13 cellular contexts compared by ENCODE assay signal in the genomic region with DNA sequence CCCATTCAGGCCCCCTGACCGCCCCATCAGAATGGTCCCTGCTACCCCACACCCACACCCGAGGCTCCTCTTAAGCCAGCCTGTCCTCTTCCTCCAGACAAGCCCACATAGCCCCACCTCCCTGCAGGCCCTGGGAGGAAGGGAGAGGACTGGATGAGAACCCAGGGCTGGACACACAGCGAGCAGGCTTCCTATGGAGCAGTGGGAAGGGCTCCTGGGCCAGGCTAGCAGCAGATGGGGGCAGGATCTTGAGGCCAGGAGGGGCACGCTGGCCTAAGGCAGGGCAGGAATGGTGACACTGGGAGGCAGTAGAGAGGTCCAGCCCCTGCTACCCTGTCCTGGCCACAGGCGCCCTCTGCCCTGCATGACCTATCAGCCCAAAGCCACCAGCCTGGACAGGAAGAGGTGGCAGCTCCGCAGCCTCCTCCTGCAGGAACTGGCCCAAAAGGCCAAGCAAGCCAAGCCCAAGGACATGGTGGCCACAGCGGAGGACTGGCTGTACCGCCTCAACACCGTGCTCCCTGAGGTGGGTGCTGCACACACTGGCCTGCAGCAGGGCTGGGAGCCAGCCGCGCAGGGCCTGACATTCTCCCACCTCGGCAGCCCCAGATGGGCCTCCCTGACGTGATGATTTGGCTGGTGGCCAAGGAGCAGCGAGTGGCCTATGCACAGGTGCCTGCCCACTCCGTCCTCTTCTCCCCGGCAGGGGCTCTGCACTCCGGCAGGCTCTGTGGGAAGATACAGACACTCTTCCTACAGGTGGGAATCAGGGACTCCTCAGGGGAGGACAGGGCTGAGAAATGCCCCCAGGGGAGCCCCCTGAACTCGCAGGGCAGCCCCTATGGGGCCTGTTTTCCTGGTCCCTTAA. TPM values are rescaled to one million over a fixed set of nuclear protein-coding genes. Genes with fewer than 3 reads are reported as not detected.
A peak's percentile ranks its signal among the peaks of the same experiment; 100 is the strongest.
DNase-seq lines count a peak whose midpoint lies in the region; ATAC-seq and TF ChIP-seq lines count a peak whose summit lies in the region.
"Had no signal": no experiment of that assay in that cellular context is flagged by ENCODE, and none has a peak within 500 bp of the region (broad histone marks: within the 10 kb centered on the region; RNA-seq: fewer than 3 reads in every experiment).

No MANE protein-coding gene starts in this region.

- no peaks in the 10 kb centered on the region for H3K79me2 ChIP-seq in MM.1S (ENCODE audit: low read length)

- peaks cover 3% of the 10 kb centered on the region for H3K27me3 Mint-ChIP-seq in nephron progenitor cell (ENCODE audit: low read depth, poor library complexity)

- no peaks in the 10 kb centered on the region for H3K9me3 Mint-ChIP-seq in nephron progenitor cell
- H3K9me3 Mint-ChIP-seq: activated T-helper 1 cell treated with anti-CD3 and anti-CD28 coated beads, Interleukin-12 subunit alpha, Interleukin-12 subunit beta, Interleukin-2, Interleukin-4 antibody, amounts not matched to agents 30 ng/mL and 10 ng/mL and 1 ng/mL, durations not matched to agents 14 hours and 24 hours and 36 hours; dendritic cell treated with granulocyte-macrophage colony-stimulating factor and Interleukin-4, amounts not matched to agents 40 ng/mL and 50 ng/mL, for 4 days had no signal

- peaks cover 22% of the 10 kb centered on the region for H3K4me1 Mint-ChIP-seq in nephron progenitor cell

- H3F3A ChIP-seq in MM.1S (ENCODE audit: insufficient read depth, low read length) = no peaks in the 10 kb centered on the region

- CTCF ChIA-PET in GM10248 (lab: Yijun Ruan, JAX) = no interaction called here

- no peaks in the 10 kb centered on the region for H3K9me2 ChIP-seq in MM.1S (replicated peaks; ENCODE audit: insufficient read depth, low read length)

- H3K4me2 ChIP-seq in MM.1S (ENCODE audit: low read depth, low read length) = no peak overlapping the region

- H3K27ac Mint-ChIP-seq in nephron progenitor cell = no peak overlapping the region
- H3K27ac Mint-ChIP-seq: activated T-helper 1 cell treated with anti-CD3 and anti-CD28 coated beads, Interleukin-12 subunit alpha, Interleukin-12 subunit beta, Interleukin-2, Interleukin-4 antibody, amounts not matched to agents 30 ng/mL and 10 ng/mL and 1 ng/mL, durations not matched to agents 14 hours and 24 hours and 36 hours; dendritic cell treated with granulocyte-macrophage colony-stimulating factor and Interleukin-4, amounts not matched to agents 40 ng/mL and 50 ng/mL, for 4 days had no signal

- H3K9ac ChIP-seq in MM.1S (ENCODE audit: low read length) = no peak overlapping the region

- H3K36me3 ChIP-seq in left lung = no peaks in the 10 kb centered on the region
- H3K36me3 ChIP-seq in MM.1S (replicated peaks; ENCODE audit: insufficient read depth, low read length) = no peaks in the 10 kb centered on the region
- H3K36me3 ChIP-seq: prostate gland had no signal

- H3K9me3 ChIP-seq in left lung = no peaks in the 10 kb centered on the region
- H3K9me3 ChIP-seq in MM.1S (replicated peaks; ENCODE audit: insufficient read depth, low read length) = no peaks in the 10 kb centered on the region
- H3K9me3 ChIP-seq: prostate gland had no signal

- no peak for TF ChIP-seq CTCF in left lung (IDR thresholded peaks at IDR 0.05)
- no peak for TF ChIP-seq CTCF in GM10248 (IDR thresholded peaks at IDR 0.05; ENCODE audit: control extremely low read depth, extremely low read depth, low read depth, missing control alignments)
- TF ChIP-seq CTCF in MM.1S (IDR thresholded peaks at IDR 0.05; ENCODE audit: low read length) = no peak
- TF ChIP-seq CTCF in nephron progenitor cell (IDR thresholded peaks at IDR 0.05) = no peak

- POLR2A ChIA-PET in GM10248 (lab: Yijun Ruan, JAX) = no interaction called here

- no peaks in the 10 kb centered on the region for H3K36me3 Mint-ChIP-seq in nephron progenitor cell (ENCODE audit: low read depth)

- peaks cover 0 to 13% of the 10 kb centered on the region in 2 donors for H3K4me1 ChIP-seq in left lung
- H3K4me1 ChIP-seq in MM.1S (ENCODE audit: low read length) = no peaks in the 10 kb centered on the region

- H3K4me3 Mint-ChIP-seq in nephron progenitor cell = no peak overlapping the region
- H3K4me3 Mint-ChIP-seq: activated T-helper 1 cell treated with anti-CD3 and anti-CD28 coated beads, Interleukin-12 subunit alpha, Interleukin-12 subunit beta, Interleukin-2, Interleukin-4 antibody, amounts not matched to agents 30 ng/mL and 10 ng/mL and 1 ng/mL, durations not matched to agents 14 hours and 24 hours and 36 hours; dendritic cell treated with granulocyte-macrophage colony-stimulating factor and Interleukin-4, amounts not matched to agents 40 ng/mL and 50 ng/mL, for 4 days had no signal

- H4K20me1 ChIP-seq in MM.1S (ENCODE audit: insufficient read depth, low read length) = no peaks in the 10 kb centered on the region

- peak; percentile 64 for ATAC-seq in left lung
- no peak for ATAC-seq in GM21528 (IDR thresholded peaks at IDR 0.05; ENCODE audit: low FRiP score, unreplicated experiment)

- peak; percentile 86 for DNase-seq in COLO668 (lab: John Stamatoyannopoulos, UW; ENCODE audit: unreplicated experiment)
- DNase-seq in NCI-H1417 treated with DMSO at 0.1 percent for 48 hours (lab: John Stamatoyannopoulos, UW) = peak; percentile 29
- peak; percentile 20 for DNase-seq in astrocyte of the hippocampus (ENCODE audit: low read depth, low spot score)
- no peak for DNase-seq in left lung
- DNase-seq in GM10248 (ENCODE audit: extremely low spot score) = no peak
- DNase-seq in MM.1S = no peak
- no peak for DNase-seq in nephron progenitor cell
- DNase-seq: NCI-H226 had no signal

- no peaks in the 10 kb centered on the region for H3K27me3 ChIP-seq in left lung
- no peaks in the 10 kb centered on the region for H3K27me3 ChIP-seq in MM.1S (replicated peaks; ENCODE audit: insufficient read depth, low read length)

- no peak overlapping the region for H3K4me3 ChIP-seq in left lung
- no peak overlapping the region for H3K4me3 ChIP-seq in MM.1S (ENCODE audit: low read length)
- H3K4me3 ChIP-seq: prostate gland had no signal

- intact Hi-C loops in left lung (cut with DNase I) = no loop called here

- H3K27ac ChIP-seq in left lung (no peak overlapping the region), MM.1S (ENCODE audit: low read length) (no peak overlapping the region)
- H3K27ac ChIP-seq: C4-2B, prostate gland had no signal

- H2AFZ ChIP-seq in MM.1S (ENCODE audit: low read length) = no peak overlapping the region

RNA-seq across cellular contexts. Expression of a gene that starts 43.3 kb away (rescaled TPM):
- total RNA-seq in left lung = under 1 TPM; 0.29 to 0.35 TPM
- total RNA-seq: activated T-helper 1 cell treated with anti-CD3 and anti-CD28 coated beads, Interleukin-12 subunit alpha, Interleukin-12 subunit beta, Interleukin-2, Interleukin-4 antibody, amounts not matched to agents 30 ng/mL and 10 ng/mL and 1 ng/mL, durations not matched to agents 14 hours and 24 hours and 36 hours had no signal

RNA-seq across cellular contexts. Expression of a gene that starts 47.7 kb away (rescaled TPM):
- 10 to 100 TPM; 39.9 to 41.2 TPM for total RNA-seq in left lung

RNA-seq across cellular contexts. Expression of a gene that starts 54.0 kb away (rescaled TPM):
- 10 to 100 TPM; 18.4 to 23.2 TPM for total RNA-seq in left lung

Comparison
In these comparisons a context has a peak if more than half of its experiments do, and no peak if none do; other contexts are left out.
1. DNase-seq: peak in COLO668 (single experiment), NCI-H1417 treated with DMSO at 0.1 percent for 48 hours (single experiment) and astrocyte of the hippocampus (single experiment); none in left lung (0 of 2), GM10248 (single experiment), MM.1S (single experiment) and nephron progenitor cell (single experiment).